1 cellular context compared by ENCODE assay signal in the genomic region with DNA sequence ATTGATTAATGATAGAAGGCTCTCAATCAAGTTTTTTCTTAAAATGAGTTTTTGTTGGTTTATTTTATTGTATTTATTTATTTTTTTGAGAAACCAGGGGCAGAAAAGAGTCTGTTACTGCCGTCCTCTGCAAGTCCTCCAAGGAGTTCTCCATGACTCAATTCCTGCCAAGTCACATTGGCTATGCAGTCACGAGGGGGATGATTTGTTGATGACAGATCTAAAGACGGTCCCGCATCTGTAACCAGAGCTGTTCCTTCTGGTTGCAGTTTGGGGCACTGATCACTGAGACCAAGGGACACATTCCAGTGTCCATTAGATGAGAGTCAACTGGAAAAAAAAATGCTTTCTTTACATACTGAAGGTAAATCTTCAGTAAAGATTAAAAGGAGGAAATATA.
TF ChIP-seq lines count a peak whose summit lies in the region.

No MANE protein-coding gene starts in this region.

TF ChIP-seq in K562, 482 proteins besides CTCF, POLR2A, EP300 and RAD21 (continued from another document):
- TF ChIP-seq, protein P1, sequence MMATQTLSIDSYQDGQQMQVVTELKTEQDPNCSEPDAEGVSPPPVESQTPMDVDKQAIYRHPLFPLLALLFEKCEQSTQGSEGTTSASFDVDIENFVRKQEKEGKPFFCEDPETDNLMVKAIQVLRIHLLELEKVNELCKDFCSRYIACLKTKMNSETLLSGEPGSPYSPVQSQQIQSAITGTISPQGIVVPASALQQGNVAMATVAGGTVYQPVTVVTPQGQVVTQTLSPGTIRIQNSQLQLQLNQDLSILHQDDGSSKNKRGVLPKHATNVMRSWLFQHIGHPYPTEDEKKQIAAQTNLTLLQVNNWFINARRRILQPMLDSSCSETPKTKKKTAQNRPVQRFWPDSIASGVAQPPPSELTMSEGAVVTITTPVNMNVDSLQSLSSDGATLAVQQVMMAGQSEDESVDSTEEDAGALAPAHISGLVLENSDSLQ (IDR thresholded peaks at IDR 0.05): peak; percentile 59
- TF ChIP-seq, protein P2, sequence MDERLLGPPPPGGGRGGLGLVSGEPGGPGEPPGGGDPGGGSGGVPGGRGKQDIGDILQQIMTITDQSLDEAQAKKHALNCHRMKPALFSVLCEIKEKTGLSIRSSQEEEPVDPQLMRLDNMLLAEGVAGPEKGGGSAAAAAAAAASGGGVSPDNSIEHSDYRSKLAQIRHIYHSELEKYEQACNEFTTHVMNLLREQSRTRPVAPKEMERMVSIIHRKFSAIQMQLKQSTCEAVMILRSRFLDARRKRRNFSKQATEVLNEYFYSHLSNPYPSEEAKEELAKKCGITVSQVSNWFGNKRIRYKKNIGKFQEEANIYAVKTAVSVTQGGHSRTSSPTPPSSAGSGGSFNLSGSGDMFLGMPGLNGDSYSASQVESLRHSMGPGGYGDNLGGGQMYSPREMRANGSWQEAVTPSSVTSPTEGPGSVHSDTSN (CRISPR knock-in tag; IDR thresholded peaks at IDR 0.05; ENCODE audit: low read depth): no peak
- TF ChIP-seq, protein P2 (tag; conservative IDR thresholded peaks at IDR 0.05; ENCODE audit: low read depth): peak; percentile 91
- TF ChIP-seq BRD9 (IDR thresholded peaks at IDR 0.05; ENCODE audit: low read depth, partially characterized antibody) (no peak), NR2C2 (CRISPR knock-in tag; IDR thresholded peaks at IDR 0.05) (no peak), NR2C2 (tag; IDR thresholded peaks at IDR 0.05) (peak; percentile 33; the same call in 1 of the 2 replicates), ZNF589 (CRISPR knock-in tag; IDR thresholded peaks at IDR 0.05; ENCODE audit: low read depth) (peak; percentile 63; the same call in 1 of the 2 replicates), PPARD (CRISPR knock-in tag; IDR thresholded peaks at IDR 0.05) (no peak), NFE2 (IDR thresholded peaks at IDR 0.05; ENCODE audit: low read depth) (peak; percentile 12; the same call in 1 of the 2 replicates), STAT5B (CRISPR knock-in tag; IDR thresholded peaks at IDR 0.05) (no peak), MEIS2 (IDR thresholded peaks at IDR 0.05; ENCODE audit: partially characterized antibody) (peak; percentile 80), SIX5 (IDR thresholded peaks at IDR 0.05; ENCODE audit: borderline replicate concordance in 1 of 2, insufficient read depth in 1 of 2, low read depth in 1 of 2, low read length in 2 of 2) (no peak), ZKSCAN8 (CRISPR knock-in tag; IDR thresholded peaks at IDR 0.05) (peak; percentile 20; the same call in 1 of the 2 replicates)
- TF ChIP-seq, protein P3, sequence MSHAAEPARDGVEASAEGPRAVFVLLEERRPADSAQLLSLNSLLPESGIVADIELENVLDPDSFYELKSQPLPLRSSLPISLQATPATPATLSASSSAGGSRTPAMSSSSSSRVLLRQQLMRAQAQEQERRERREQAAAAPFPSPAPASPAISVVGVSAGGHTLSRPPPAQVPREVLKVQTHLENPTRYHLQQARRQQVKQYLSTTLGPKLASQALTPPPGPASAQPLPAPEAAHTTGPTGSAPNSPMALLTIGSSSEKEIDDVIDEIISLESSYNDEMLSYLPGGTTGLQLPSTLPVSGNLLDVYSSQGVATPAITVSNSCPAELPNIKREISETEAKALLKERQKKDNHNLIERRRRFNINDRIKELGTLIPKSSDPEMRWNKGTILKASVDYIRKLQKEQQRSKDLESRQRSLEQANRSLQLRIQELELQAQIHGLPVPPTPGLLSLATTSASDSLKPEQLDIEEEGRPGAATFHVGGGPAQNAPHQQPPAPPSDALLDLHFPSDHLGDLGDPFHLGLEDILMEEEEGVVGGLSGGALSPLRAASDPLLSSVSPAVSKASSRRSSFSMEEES (CRISPR knock-in tag; IDR thresholded peaks at IDR 0.05): peak; percentile 11; the same call in 1 of the 2 replicates
- TF ChIP-seq, protein P4, sequence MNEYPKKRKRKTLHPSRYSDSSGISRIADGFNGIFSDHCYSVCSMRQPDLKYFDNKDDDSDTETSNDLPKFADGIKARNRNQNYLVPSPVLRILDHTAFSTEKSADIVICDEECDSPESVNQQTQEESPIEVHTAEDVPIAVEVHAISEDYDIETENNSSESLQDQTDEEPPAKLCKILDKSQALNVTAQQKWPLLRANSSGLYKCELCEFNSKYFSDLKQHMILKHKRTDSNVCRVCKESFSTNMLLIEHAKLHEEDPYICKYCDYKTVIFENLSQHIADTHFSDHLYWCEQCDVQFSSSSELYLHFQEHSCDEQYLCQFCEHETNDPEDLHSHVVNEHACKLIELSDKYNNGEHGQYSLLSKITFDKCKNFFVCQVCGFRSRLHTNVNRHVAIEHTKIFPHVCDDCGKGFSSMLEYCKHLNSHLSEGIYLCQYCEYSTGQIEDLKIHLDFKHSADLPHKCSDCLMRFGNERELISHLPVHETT (CRISPR knock-in tag; conservative IDR thresholded peaks at IDR 0.05 in 1 of 2, IDR thresholded peaks at IDR 0.05 in 1 of 2): peak in 1 of 2 experiments; percentile 3; a peak in 1 of 4 replicates
